In the genomic region with DNA sequence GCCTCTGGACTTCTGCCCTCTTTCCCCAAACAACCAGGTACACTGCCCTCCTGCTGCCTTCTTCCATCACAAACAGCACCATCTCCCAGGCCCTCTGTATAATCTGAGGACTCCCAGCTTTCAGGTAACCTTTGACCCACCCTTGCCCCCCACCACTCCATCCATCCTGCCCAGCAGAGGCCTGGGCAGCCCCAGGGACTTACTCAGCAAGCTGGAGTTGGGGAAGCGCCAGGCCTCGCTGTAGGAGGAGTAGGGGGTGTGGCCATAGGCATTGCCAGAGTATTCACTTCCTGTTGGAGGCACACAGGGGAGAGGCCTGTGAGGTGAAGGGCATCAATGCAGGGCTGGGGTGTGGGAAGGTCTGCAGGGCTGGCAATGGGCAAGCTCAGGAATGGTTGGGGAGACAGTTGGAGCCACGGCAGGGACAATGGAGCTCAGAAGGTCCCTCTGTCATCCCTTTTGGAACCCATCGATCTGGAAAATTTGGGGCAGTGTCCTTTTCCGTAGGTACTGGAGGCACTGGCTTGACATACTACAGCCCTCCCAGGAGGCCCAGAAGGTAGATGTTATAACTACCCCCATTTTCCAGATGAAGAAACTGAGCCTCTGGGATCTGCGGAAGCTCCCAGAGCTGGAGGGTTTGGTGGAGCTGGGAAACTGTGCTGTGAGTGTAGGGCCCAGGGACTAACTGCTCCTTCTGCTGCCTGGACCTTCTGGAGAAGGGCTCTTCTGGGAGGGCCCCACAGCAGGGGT, we compare ENCODE assay signal across 12 cellular contexts. TPM values are rescaled to one million over a fixed set of nuclear protein-coding genes. Genes with fewer than 3 reads are reported as not detected.
A peak's percentile ranks its signal among the peaks of the same experiment; 100 is the strongest.
DNase-seq lines count a peak whose midpoint lies in the region; ATAC-seq, FAIRE-seq and TF ChIP-seq lines count a peak whose summit lies in the region.
"Had no signal": no experiment of that assay in that cellular context is flagged by ENCODE, and none has a peak within 500 bp of the region (broad histone marks: within the 10 kb centered on the region; RNA-seq: fewer than 3 reads in every experiment).

No MANE protein-coding gene starts in this region.

- no peak for TF ChIP-seq EP300 in GM12878 (IDR thresholded peaks at IDR 0.05; ENCODE audit: borderline replicate concordance in 1 of 2, control insufficient read depth in 1 of 2, low read depth in 2 of 2, low read length in 2 of 2)

- POLR2A ChIA-PET in A673 (lab: Charles Lee; ENCODE audit: low non-redundant PET) = no interaction called here
- POLR2A ChIA-PET in GM12878 (lab: Charles Lee) = no interaction called here

- no peak overlapping the region for H3K27ac Mint-ChIP-seq in activated T-cell treated with anti-CD3 and anti-CD28 coated beads, Interleukin-2, amount 50 U/mL, for 24 hours

- H3K9me3 Mint-ChIP-seq in activated T-cell treated with anti-CD3 and anti-CD28 coated beads, Interleukin-2, amount 50 U/mL, for 24 hours = no peaks in the 10 kb centered on the region

- no peaks in the 10 kb centered on the region for H3K36me3 ChIP-seq in A673 (ENCODE audit: insufficient read depth, low read length, poor library complexity, severe bottlenecking)
- H3K36me3 ChIP-seq in GM12878 (ENCODE audit: control insufficient read depth in 2 of 2, insufficient read depth in 2 of 2, low read length in 1 of 2) = no peaks in the 10 kb centered on the region
- H3K36me3 ChIP-seq: neutrophil had no signal

- RAD21 ChIA-PET in GM12878 (lab: Charles Lee; ENCODE audit: unreplicated experiment) = no interaction called here

- H3K4me3 ChIP-seq in A673 (ENCODE audit: low read depth, low read length, poor library complexity, severe bottlenecking) (no peak overlapping the region), GM12878 (no peak overlapping the region)

- H3K9me3 ChIP-seq in A673 (ENCODE audit: low read depth, low read length, poor library complexity, severe bottlenecking) (no peaks in the 10 kb centered on the region), GM12878 (replicated peaks; ENCODE audit: control insufficient read depth, insufficient read depth, low read length) (no peaks in the 10 kb centered on the region)
- H3K9me3 ChIP-seq: neutrophil had no signal

- FAIRE-seq in GM12878 (lab: Jason Lieb, UNC) = no peak
- FAIRE-seq: colon, G401.6 had no signal

- ATAC-seq in GM12878 (peak; percentile 31; the same call in 1 of the 3 replicates), left lobe of liver (peak; percentile 49), HG02973 (IDR thresholded peaks at IDR 0.05; ENCODE audit: unreplicated experiment) (no peak)
- ATAC-seq: stimulated activated naive CD8-positive, alpha-beta T cell treated with anti-CD3 and anti-CD28 coated beads, Interleukin-15, Interleukin-2, amounts not matched to agents 100 U/mL and 50 U/mL, for 24 hours had no signal

- no peaks in the 10 kb centered on the region for H3K27me3 Mint-ChIP-seq in activated T-cell treated with anti-CD3 and anti-CD28 coated beads, Interleukin-2, amount 50 U/mL, for 24 hours

- H3K27ac ChIP-seq in A673 (ENCODE audit: low read depth, low read length, poor library complexity, severe bottlenecking) = peak overlapping the region; percentile 12
- H3K27ac ChIP-seq in GM12878 (ENCODE audit: control insufficient read depth, insufficient read depth) = no peak overlapping the region
- H3K27ac ChIP-seq: neutrophil had no signal

- no peaks in the 10 kb centered on the region for H3K79me2 ChIP-seq in GM12878 (ENCODE audit: control insufficient read depth, insufficient read depth, low read length)

- DNase-seq in A673 (ENCODE audit: low spot score) (peak; percentile 64), HUDEP-2 (lab: John Stamatoyannopoulos, UW; ENCODE audit: unreplicated experiment in 76 of 76) (peak in 49 of 76 experiments; percentile 3 to 53 (median 20)), GM12878 (ENCODE audit: low read depth, low spot score) (no peak), left lobe of liver (ENCODE audit: low spot score) (peak; percentile 60), pons (ENCODE audit: low spot score) (no peak), AG20443 (ENCODE audit: low spot score) (no peak)
- no peak for DNase-seq in activated T-cell treated with anti-CD3 and anti-CD28 coated beads, Interleukin-2, amount 50 U/mL, for 24 hours
- DNase-seq: stimulated activated naive CD8-positive, alpha-beta T cell treated with anti-CD3 and anti-CD28 coated beads, Interleukin-15, Interleukin-2, amounts not matched to agents 100 U/mL and 50 U/mL, for 24 hours had no signal

- BruUV-seq in A673 (replicated peaks; lab: Mats Ljungman, UMichigan) (no TSS peak), GM12878 (replicated peaks; lab: Mats Ljungman, UMichigan) (no TSS peak)

- CTCF ChIA-PET in A673 (lab: Charles Lee) (interaction anchor here (1.0 kb wide), 1 partner anchor 82 kb away, joined by 4 read pairs; no protein-coding TSS in a partner anchor), GM12878 (lab: Yijun Ruan, JAX) (interaction anchor here (1.0 to 2.5 kb wide), 5 partner anchors 14 to 140 kb away, joined by 3 to 8 read pairs (median 3); no protein-coding TSS in a partner anchor)

- in situ Hi-C loops in GM12878 (cut with MboI) = no loop called here

- H3K4me1 ChIP-seq in A673 (ENCODE audit: insufficient read depth, low read length, poor library complexity, severe bottlenecking) (peaks cover 39% of the 10 kb centered on the region), GM12878 (ENCODE audit: control insufficient read depth, insufficient read depth, low read length) (peaks cover 5% of the 10 kb centered on the region; the same call in 1 of the 2 replicates)

- WGBS in GM12878 (ENCODE audit: insufficient coverage, insufficient replicate concordance, low lambda C conversion rate, missing lambda C conversion rate) = 22% methylated on average over 6 of the region's 6 CpGs

- SMC1A ChIA-PET in GM12878 (lab: Charles Lee; ENCODE audit: uncharacterized antibody, unreplicated experiment) = interaction anchor here (0.8 kb wide), 1 partner anchor 16 kb away, joined by 3 read pairs; no protein-coding TSS in a partner anchor

- no peak for TF ChIP-seq POLR2A in GM12878 (IDR thresholded peaks at IDR 0.05; ENCODE audit: low read depth, low read length)

- H4K20me1 ChIP-seq in GM12878 (ENCODE audit: control insufficient read depth, insufficient read depth) = no peaks in the 10 kb centered on the region

- TF ChIP-seq CTCF in A673 (conservative IDR thresholded peaks at IDR 0.05; ENCODE audit: low read depth, low read length) (no peak), GM12878 (IDR thresholded peaks at IDR 0.05 in 2 of 3, conservative IDR thresholded peaks at IDR 0.05 in 1 of 3; ENCODE audit: control insufficient read depth in 2 of 3, extremely low read depth in 1 of 3, insufficient read depth in 1 of 3, low read depth in 3 of 3, low read length in 3 of 3) (no peak)

- TF ChIP-seq RAD21 in GM12878 (IDR thresholded peaks at IDR 0.05; ENCODE audit: insufficient read depth, low read depth, low read length) = no peak

- no peaks in the 10 kb centered on the region for H3K27me3 ChIP-seq in A673 (replicated peaks; ENCODE audit: insufficient read depth, low read depth, low read length, poor library complexity)
- H3K27me3 ChIP-seq in GM12878 (replicated peaks in 1 of 2; ENCODE audit: control insufficient read depth in 2 of 2, insufficient read depth in 2 of 2, low read length in 1 of 2) = no peaks in the 10 kb centered on the region; a peak in 1 of 4 replicates
- H3K27me3 ChIP-seq: neutrophil had no signal

- H3K36me3 Mint-ChIP-seq in activated T-cell treated with anti-CD3 and anti-CD28 coated beads, Interleukin-2, amount 50 U/mL, for 24 hours (ENCODE audit: low read depth) = no peaks in the 10 kb centered on the region

- H3K4me1 Mint-ChIP-seq in activated T-cell treated with anti-CD3 and anti-CD28 coated beads, Interleukin-2, amount 50 U/mL, for 24 hours (ENCODE audit: low read depth) = peaks cover 14% of the 10 kb centered on the region

- intact Hi-C loops in A673 (cut with micrococcal nuclease; ENCODE audit: unreplicated experiment) = no loop called here
- intact Hi-C loops in GM12878 (cut with micrococcal nuclease; ENCODE audit: unreplicated experiment) = no loop called here

- H3K9ac ChIP-seq in GM12878 (ENCODE audit: control insufficient read depth, insufficient read depth, low read length) = no peak overlapping the region

- no peak overlapping the region for H2AFZ ChIP-seq in GM12878 (ENCODE audit: control insufficient read depth, low read depth, low read length)

- no peak overlapping the region for H3K4me3 Mint-ChIP-seq in activated T-cell treated with anti-CD3 and anti-CD28 coated beads, Interleukin-2, amount 50 U/mL, for 24 hours

- H3K4me2 ChIP-seq in GM12878 (ENCODE audit: control insufficient read depth, insufficient read depth) = no peak overlapping the region

RNA-seq across cellular contexts. Expression of gene PSD4, which starts 46.3 kb away (rescaled TPM):
- total RNA-seq in A673 (2021) (0.60 and 1.8 TPM in 2 replicates), GM12878 (2014; rRNA removed) (96.0 and 98.5 TPM in 2 replicates), GM12878 (2014; rRNA removed; fragmentation: Illumina TruSeq; extraction: Trizol) (42.6 and 42.8 TPM in 2 replicates), GM12878 (2021) (114 and 117 TPM in 2 replicates), left lobe of liver (60.3 TPM)
- 168 and 195 TPM in 2 replicates for total RNA-seq in GM12878 (2013; cell fraction: nucleolus; rRNA removed)
- 26.5 TPM for polyA plus RNA-seq in GM12878 (2011; ENCODE audit: low read depth)
- polyA plus RNA-seq in GM12878 (2011; rRNA removed) (13.6 and 27.4 TPM in 2 replicates), GM12878 (2014; fragmentation: Illumina TruSeq; extraction: Trizol) (20.8 and 48.3 TPM in 2 replicates), GM12878 (2014; fragmentation: Nextera tagmentation; extraction: Ambion mirVana) (1 to 10 TPM in 1 of 2 experiments, under 1 TPM in 1; 0.68 to 1.7 TPM), GM12878 (2014; rRNA removed) (47.9 and 59.7 TPM in 2 replicates), GM12878 (2016; fragmentation: Nextera tagmentation; extraction: Ambion mirVana) (10 to 100 TPM; 23.7 to 25.9 TPM)
- polyA plus RNA-seq in GM12878 (2011; cell fraction: cytosol; rRNA removed) = 29.5 and 30.9 TPM in 2 replicates
- 145 and 151 TPM in 2 replicates for polyA plus RNA-seq in GM12878 (2011; cell fraction: nucleus; rRNA removed)
- polyA plus RNA-seq in GM12878 (2012) = 55.8 and 60.1 TPM in 2 replicates
- polyA minus RNA-seq in GM12878 (2011; rRNA and poly(A)+ RNA removed) = 66.3 and 101 TPM in 2 replicates
- 29.9 and 34.2 TPM in 2 replicates for polyA minus RNA-seq in GM12878 (2011; cell fraction: cytosol; rRNA and poly(A)+ RNA removed)
- 65.5 and 85.2 TPM in 2 replicates for polyA minus RNA-seq in GM12878 (2011; cell fraction: nucleus; rRNA and poly(A)+ RNA removed)

RNA-seq across cellular contexts. Expression of gene PAX8, which starts 58.7 kb away (rescaled TPM):
- total RNA-seq in A673 (2021) = 3.1 and 3.2 TPM in 2 replicates
- 4.0 and 4.6 TPM in 2 replicates for total RNA-seq in GM12878 (2013; cell fraction: nucleolus; rRNA removed)
- 0.51 and 0.87 TPM in 2 replicates for total RNA-seq in GM12878 (2014; rRNA removed)
- total RNA-seq in GM12878 (2014; rRNA removed; fragmentation: Illumina TruSeq; extraction: Trizol) = 0.45 and 0.64 TPM in 2 replicates
- 1.2 and 1.5 TPM in 2 replicates for total RNA-seq in GM12878 (2021)
- 2.2 TPM for polyA plus RNA-seq in GM12878 (2011; ENCODE audit: low read depth)
- 0.75 and 0.96 TPM in 2 replicates for polyA plus RNA-seq in GM12878 (2011; rRNA removed)
- 1.2 and 1.3 TPM in 2 replicates for polyA plus RNA-seq in GM12878 (2011; cell fraction: cytosol; rRNA removed)
- polyA plus RNA-seq in GM12878 (2011; cell fraction: nucleus; rRNA removed) = 1.4 and 2.1 TPM in 2 replicates
- 4.6 and 7.6 TPM in 2 replicates for polyA plus RNA-seq in GM12878 (2012)
- 0.97 and 1.0 TPM in 2 replicates for polyA plus RNA-seq in GM12878 (2014; fragmentation: Illumina TruSeq; extraction: Trizol)
- under 1 TPM; 0.16 to 0.40 TPM for polyA plus RNA-seq in GM12878 (2014; fragmentation: Nextera tagmentation; extraction: Ambion mirVana)
- 1.5 and 2.2 TPM in 2 replicates for polyA plus RNA-seq in GM12878 (2014; rRNA removed)
- polyA plus RNA-seq in GM12878 (2016; fragmentation: Nextera tagmentation; extraction: Ambion mirVana) = 1 to 10 TPM; 1.5 to 2.5 TPM
- polyA minus RNA-seq in GM12878 (2011; rRNA and poly(A)+ RNA removed) = 1.1 and 1.2 TPM in 2 replicates
- polyA minus RNA-seq in GM12878 (2011; cell fraction: cytosol; rRNA and poly(A)+ RNA removed) = 0.67 and 0.94 TPM in 2 replicates
- polyA minus RNA-seq in GM12878 (2011; cell fraction: nucleus; rRNA and poly(A)+ RNA removed) = 0.85 and 1.4 TPM in 2 replicates
- total RNA-seq in left lobe of liver = 0.65 TPM

Comparison
In these comparisons a context has a peak if more than half of its experiments do, and no peak if none do; other contexts are left out.
1. DNase-seq: peak in A673 (single experiment), HUDEP-2 (49 of 76) and left lobe of liver (single experiment); none in GM12878 (single experiment), pons (single experiment), AG20443 (single experiment) and activated T-cell treated with anti-CD3 and anti-CD28 coated beads, Interleukin-2, amount 50 U/mL, for 24 hours (single experiment).
2. RNA of gene PSD4, which starts 46.3 kb away (total RNA-seq): 42.6 to 195 TPM in GM12878 and 60.3 TPM in left lobe of liver (single experiment); 0.60 to 1.8 TPM in A673; every median in the first group is over 10 times any median in the second.